Comparison of ENCODE assay signal across 15 cellular contexts in the genomic region with DNA sequence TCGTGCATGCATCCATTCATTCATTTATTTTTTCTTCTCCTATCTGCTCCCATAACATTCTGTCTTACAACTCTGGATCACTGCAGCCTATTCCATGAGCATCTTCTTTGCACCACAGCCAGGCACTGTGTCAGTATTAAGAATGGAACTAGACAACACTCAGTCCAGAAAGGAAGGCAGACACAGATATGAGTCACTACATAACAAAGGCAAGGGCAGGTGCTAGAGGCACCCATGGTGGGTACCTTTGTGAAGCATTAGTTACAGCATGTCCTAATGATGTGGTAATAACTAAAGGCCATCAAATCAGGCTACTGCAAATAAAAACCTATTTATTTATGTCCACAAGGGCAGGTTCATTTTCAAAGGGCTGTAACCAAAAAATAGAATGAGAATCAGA. TPM values are rescaled to one million over a fixed set of nuclear protein-coding genes. Genes with fewer than 3 reads are reported as not detected.
DNase-seq lines count a peak whose midpoint lies in the region; ATAC-seq, FAIRE-seq and TF ChIP-seq lines count a peak whose summit lies in the region.
"Had no signal": no experiment of that assay in that cellular context is flagged by ENCODE, and none has a peak within 500 bp of the region (broad histone marks: within the 10 kb centered on the region; RNA-seq: fewer than 3 reads in every experiment).

No MANE protein-coding gene starts in this region.

- peak; percentile 76 for DNase-seq in DMS53 treated with DMSO at 0.1 percent for 48 hours (lab: John Stamatoyannopoulos, UW; ENCODE audit: unreplicated experiment)
- peak; percentile 91 for DNase-seq in NCI-H69 (lab: John Stamatoyannopoulos, UW)
- DNase-seq in glutamatergic neuron = no peak
- no peak for DNase-seq in HTR-8/SVneo (ENCODE audit: insufficient read length, low spot score)
- DNase-seq in Right ventricle myocardium inferior (ENCODE audit: missing footprints) = no peak
- DNase-seq in left ventricle myocardium superior = no peak
- DNase-seq in SK-N-DZ (ENCODE audit: low spot score) = no peak
- DNase-seq: activated CD4-positive, alpha-beta memory T cell treated with anti-CD3 and anti-CD28 coated beads for 36 hours; effector CD4-positive, alpha-beta T cell; SHP77 treated with DMSO at 0.1 percent for 48 hours; stimulated activated CD4-positive, alpha-beta T cell treated with anti-CD3 and anti-CD28 coated beads, Interleukin-4, amount 100 ng/mL, for 24 hours had no signal

- intact Hi-C loops in Right ventricle myocardium inferior (cut with DNase I) (no loop called here), left ventricle myocardium superior (cut with micrococcal nuclease) (no loop called here)

- no peak for TF ChIP-seq CTCF in glutamatergic neuron (IDR thresholded peaks at IDR 0.05; ENCODE audit: partially characterized antibody, unreplicated experiment)

- FAIRE-seq in HTR-8/SVneo (lab: Jason Lieb, UNC) = no peak
- FAIRE-seq: GM12892 had no signal

- peaks cover 10% of the 10 kb centered on the region for H3K36me3 Mint-ChIP-seq in glutamatergic neuron (ENCODE audit: unreplicated experiment)
- H3K36me3 Mint-ChIP-seq: activated CD4-positive, alpha-beta memory T cell treated with anti-CD3 and anti-CD28 coated beads for 36 hours; stimulated activated effector memory CD8-positive, alpha-beta T cell treated with anti-CD3 and anti-CD28 coated beads, Interleukin-12 subunit alpha, Interleukin-12 subunit beta, amount 100 ng/mL, for 72 hours had no signal

- peaks cover 2% of the 10 kb centered on the region for H3K9me3 Mint-ChIP-seq in glutamatergic neuron (ENCODE audit: unreplicated experiment)

- no peaks in the 10 kb centered on the region for H3K27me3 Mint-ChIP-seq in glutamatergic neuron (ENCODE audit: unreplicated experiment)

- peaks cover 22% of the 10 kb centered on the region for H3K4me1 Mint-ChIP-seq in glutamatergic neuron (ENCODE audit: low read depth, unreplicated experiment)
- H3K4me1 Mint-ChIP-seq: stimulated activated effector memory CD8-positive, alpha-beta T cell treated with anti-CD3 and anti-CD28 coated beads, Interleukin-12 subunit alpha, Interleukin-12 subunit beta, amount 100 ng/mL, for 72 hours had no signal

- ATAC-seq in HG02642 (IDR thresholded peaks at IDR 0.05; ENCODE audit: poor library complexity, unreplicated experiment) (peak; percentile 47), Right ventricle myocardium inferior (no peak), left ventricle myocardium superior (no peak)
- ATAC-seq: stimulated activated effector memory CD8-positive, alpha-beta T cell treated with anti-CD3 and anti-CD28 coated beads, Interleukin-12 subunit alpha, Interleukin-12 subunit beta, amount 100 ng/mL, for 72 hours had no signal

- H3K27ac Mint-ChIP-seq in glutamatergic neuron (ENCODE audit: unreplicated experiment) = peak overlapping the region; percentile 95
- H3K27ac Mint-ChIP-seq: activated CD4-positive, alpha-beta memory T cell treated with anti-CD3 and anti-CD28 coated beads for 36 hours; stimulated activated effector memory CD8-positive, alpha-beta T cell treated with anti-CD3 and anti-CD28 coated beads, Interleukin-12 subunit alpha, Interleukin-12 subunit beta, amount 100 ng/mL, for 72 hours had no signal

- peak overlapping the region; percentile 54 for H3K4me3 Mint-ChIP-seq in glutamatergic neuron (ENCODE audit: unreplicated experiment)
- H3K4me3 Mint-ChIP-seq: activated CD4-positive, alpha-beta memory T cell treated with anti-CD3 and anti-CD28 coated beads for 36 hours; stimulated activated effector memory CD8-positive, alpha-beta T cell treated with anti-CD3 and anti-CD28 coated beads, Interleukin-12 subunit alpha, Interleukin-12 subunit beta, amount 100 ng/mL, for 72 hours had no signal

RNA-seq across cellular contexts. Expression of gene TENM4, which starts 28.1 kb away (rescaled TPM):
- total RNA-seq in glutamatergic neuron (ENCODE audit: unreplicated experiment) (50.7 TPM), Right ventricle myocardium inferior (0.35 TPM), left ventricle myocardium superior (0.40 TPM)
- polyA plus RNA-seq in SK-N-DZ (2014; cell fraction: cytosol; rRNA removed) = 7.3 and 15.4 TPM in 2 replicates
- 16.4 and 17.1 TPM in 2 replicates for polyA plus RNA-seq in SK-N-DZ (2014; cell fraction: nucleus; rRNA removed)
- total RNA-seq: activated CD4-positive, alpha-beta memory T cell treated with anti-CD3 and anti-CD28 coated beads for 36 hours; NCI-H460 had no signal

Comparison
In these comparisons a context has a peak if more than half of its experiments do, and no peak if none do; other contexts are left out.
1. DNase-seq: peak in DMS53 treated with DMSO at 0.1 percent for 48 hours (single experiment) and NCI-H69 (single experiment); none in glutamatergic neuron (single experiment), HTR-8/SVneo (single experiment), Right ventricle myocardium inferior (single experiment), left ventricle myocardium superior (single experiment) and SK-N-DZ (single experiment).
2. RNA of gene TENM4, which starts 28.1 kb away (total RNA-seq): 50.7 TPM in glutamatergic neuron (single experiment); 0.40 TPM in left ventricle myocardium superior (single experiment) and 0.35 TPM in Right ventricle myocardium inferior (single experiment); every median in the first group is over 10 times any median in the second.